ENCODE assay signal across 21 cellular contexts in genomic region chr1:90854559-90854958, GRCh38.
DNase-seq lines count a peak whose midpoint lies in the region; ATAC-seq lines count a peak whose summit lies in the region.
"Had no signal": no experiment of that assay in that cellular context is flagged by ENCODE, and none has a peak within 500 bp of the region (broad histone marks: within the 10 kb centered on the region; RNA-seq: fewer than 3 reads in every experiment).

No MANE protein-coding gene starts in this region.

- no peak for ATAC-seq in HG03039 (IDR thresholded peaks at IDR 0.05; ENCODE audit: unreplicated experiment)
- ATAC-seq: PC-3 had no signal

- DNase-seq in NCI-H2107 treated with DMSO at 0.1 percent for 48 hours (lab: John Stamatoyannopoulos, UW; ENCODE audit: unreplicated experiment) = peak; percentile 5
- DNase-seq in NCI-H2107 (lab: John Stamatoyannopoulos, UW) = no peak
- peak; percentile 49 for DNase-seq in NCI-H1436 treated with DMSO at 0.1 percent for 48 hours (lab: John Stamatoyannopoulos, UW)
- peak; percentile 97 for DNase-seq in NCI-H69 (lab: John Stamatoyannopoulos, UW)
- peak; percentile 65 for DNase-seq in retina
- DNase-seq in activated CD8-positive, alpha-beta memory T cell treated with anti-CD3 and anti-CD28 coated beads for 24 hours = no peak
- no peak for DNase-seq in A172 (ENCODE audit: low spot score)
- DNase-seq: 8988T; Caco-2; CD4-positive, CD25-positive, alpha-beta regulatory T cell; Kasumi-1; MM.1S; NCI-H1092 treated with DMSO at 0.1 percent for 48 hours; NCI-H2171; NCI-H446; NCI-H526 treated with DMSO at 0.1 percent for 48 hours; PC-3; RPMI8226; SHP77 treated with DMSO at 0.1 percent for 48 hours; SK-N-SH had no signal

Comparison
In these comparisons a context has a peak if more than half of its experiments do, and no peak if none do; other contexts are left out.
1. DNase-seq: peak in NCI-H2107 treated with DMSO at 0.1 percent for 48 hours (single experiment), NCI-H1436 treated with DMSO at 0.1 percent for 48 hours (single experiment), NCI-H69 (single experiment) and retina (single experiment); none in NCI-H2107 (single experiment), activated CD8-positive, alpha-beta memory T cell treated with anti-CD3 and anti-CD28 coated beads for 24 hours (single experiment) and A172 (single experiment).